19 cellular contexts compared by ENCODE assay signal in genomic region chr9:38389313-38389712, GRCh38. TPM values are rescaled to one million over a fixed set of nuclear protein-coding genes. Genes with fewer than 3 reads are reported as not detected.
A peak's percentile ranks its signal among the peaks of the same experiment; 100 is the strongest.
DNase-seq lines count a peak whose midpoint lies in the region; ATAC-seq, FAIRE-seq and TF ChIP-seq lines count a peak whose summit lies in the region.
"Had no signal": no experiment of that assay in that cellular context is flagged by ENCODE, and none has a peak within 500 bp of the region (broad histone marks: within the 10 kb centered on the region; RNA-seq: fewer than 3 reads in every experiment).

No MANE protein-coding gene starts in this region.

- ATAC-seq in heart left ventricle (no peak), sciatic nerve (peak; percentile 2), GM19463 (IDR thresholded peaks at IDR 0.05; ENCODE audit: unreplicated experiment) (no peak), HG02840 (IDR thresholded peaks at IDR 0.05; ENCODE audit: low FRiP score, unreplicated experiment) (no peak)
- ATAC-seq: HCT116 had no signal

- H3K4me3 ChIP-seq in left ventricle myocardium inferior = no peak overlapping the region
- H3K4me3 ChIP-seq in heart left ventricle = no peak overlapping the region
- H3K4me3 ChIP-seq in hepatocyte = no peak overlapping the region

- WGBS in heart left ventricle, 4 donors = 41 to 54% (median 48%) methylated on average over 4 of the region's 4 CpGs
- 46% methylated on average over 4 of the region's 4 CpGs for WGBS in hepatocyte (ENCODE audit: low lambda C conversion rate, missing lambda C conversion rate)

- no peaks in the 10 kb centered on the region for H4K20me1 ChIP-seq in hepatocyte (ENCODE audit: insufficient read depth, poor library complexity, severe bottlenecking)

- no peaks in the 10 kb centered on the region for H3K27me3 ChIP-seq in left ventricle myocardium inferior (ENCODE audit: low read depth)
- no peaks in the 10 kb centered on the region for H3K27me3 ChIP-seq in heart left ventricle
- H3K27me3 ChIP-seq in hepatocyte = no peaks in the 10 kb centered on the region

- H3K36me3 ChIP-seq in left ventricle myocardium inferior (no peaks in the 10 kb centered on the region), heart left ventricle (no peaks in the 10 kb centered on the region), hepatocyte (replicated peaks; ENCODE audit: insufficient read depth, low read depth) (no peaks in the 10 kb centered on the region)

- intact Hi-C loops in left ventricle myocardium inferior (cut with micrococcal nuclease) (no loop called here), heart left ventricle (cut with DNase I) (no loop called here), sciatic nerve (cut with DNase I) (no loop called here)

- H3K9me3 ChIP-seq in left ventricle myocardium inferior (replicated peaks) (peaks cover 15% of the 10 kb centered on the region), heart left ventricle (peaks cover 0 to 14% (median 3%) of the 10 kb centered on the region in 12 donors), hepatocyte (ENCODE audit: low read depth) (no peaks in the 10 kb centered on the region)

- no peak for DNase-seq in left ventricle myocardium inferior
- DNase-seq in heart left ventricle = no peak
- no peak for DNase-seq in hepatocyte (ENCODE audit: low spot score)
- DNase-seq in sciatic nerve (ENCODE audit: low spot score) = no peak
- DNase-seq in GDM1 (lab: John Stamatoyannopoulos, UW) = no peak
- DNase-seq in RCC 7860 (ENCODE audit: low spot score) = no peak
- DNase-seq: activated CD4-positive, alpha-beta T cell treated with anti-CD3 and anti-CD28 coated beads for 4 hours; activated naive CD8-positive, alpha-beta T cell treated with anti-CD3 and anti-CD28 coated beads for 36 hours; activated T-cell treated with anti-CD3 and anti-CD28 coated beads for 4 hours; CD4-positive, alpha-beta T cell; DND-41; NCI-H1092 treated with DMSO at 0.1 percent for 48 hours; nephron progenitor cell; stimulated activated naive CD4-positive, alpha-beta T cell; T1000 had no signal

- no peak overlapping the region for H3K4me2 ChIP-seq in hepatocyte

- TF ChIP-seq POLR2A in heart left ventricle (IDR thresholded peaks at IDR 0.05) = no peak

- H3K9me2 ChIP-seq in hepatocyte (replicated peaks; ENCODE audit: insufficient read depth) = no peaks in the 10 kb centered on the region

- H3K79me2 ChIP-seq in hepatocyte = peaks cover 15% of the 10 kb centered on the region

- peak overlapping the region; percentile 17 for H3K27ac ChIP-seq in left ventricle myocardium inferior (replicated peaks)
- peak overlapping the region in 5 of 12 donors; percentile 8 to 84 (median 58) for H3K27ac ChIP-seq in heart left ventricle
- H3K27ac ChIP-seq in hepatocyte = peak overlapping the region; percentile 71

- H2AFZ ChIP-seq in hepatocyte = no peak overlapping the region

- H3K4me1 ChIP-seq in left ventricle myocardium inferior (peaks cover 21% of the 10 kb centered on the region), heart left ventricle (peaks cover 0 to 31% (median 12%) of the 10 kb centered on the region in 12 donors), hepatocyte (ENCODE audit: insufficient read depth) (peaks cover 52% of the 10 kb centered on the region)

- no peak for FAIRE-seq in RCC 7860 (lab: Jason Lieb, UNC)
- FAIRE-seq: A204.1 had no signal

- TF ChIP-seq CTCF in left ventricle myocardium inferior (IDR thresholded peaks at IDR 0.05; ENCODE audit: borderline replicate concordance) (no peak), heart left ventricle (IDR thresholded peaks at IDR 0.05) (no peak), hepatocyte (IDR thresholded peaks at IDR 0.05; ENCODE audit: poor library complexity) (no peak)

RNA-seq across cellular contexts. Expression of gene ALDH1B1, which starts 3.2 kb away (rescaled TPM):
- total RNA-seq in left ventricle myocardium inferior = 21.6 TPM
- 10 to 100 TPM; 15.3 to 55.6 (median 20.7) TPM for total RNA-seq in heart left ventricle
- polyA plus RNA-seq in heart left ventricle = 10 to 100 TPM in 1 of 2 donors, 1 to 10 TPM in 1; 7.5 to 26.1 TPM
- total RNA-seq in hepatocyte = 40.5 and 45.8 TPM in 2 replicates
- 21.5 and 30.9 TPM in 2 replicates for polyA plus RNA-seq in hepatocyte
- 9.3 TPM for total RNA-seq in sciatic nerve

RNA-seq across cellular contexts. Expression of gene IGFBPL1, which starts 34.9 kb away (rescaled TPM):
- total RNA-seq in left ventricle myocardium inferior = not detected
- total RNA-seq in heart left ventricle = under 1 TPM in 2 of 9 donors, not detected in 7; 0.19 to 0.26 TPM
- polyA plus RNA-seq in heart left ventricle = not detected
- total RNA-seq in hepatocyte = 4.0 and 9.8 TPM in 2 replicates
- polyA plus RNA-seq in hepatocyte = 2.5 and 6.4 TPM in 2 replicates
- total RNA-seq in sciatic nerve = not detected
- total RNA-seq: activated naive CD8-positive, alpha-beta T cell treated with anti-CD3 and anti-CD28 coated beads for 36 hours; CD4-positive, alpha-beta T cell had no signal
